Comparison of ENCODE assay signal across 1 cellular context in genomic region chr6:166786704-166787293, GRCh38.
TF ChIP-seq lines count a peak whose summit lies in the region.

No MANE protein-coding gene starts in this region.

TF ChIP-seq in HepG2, 621 proteins besides CTCF, POLR2A, EP300 and RAD21 (continued from another document and continues in another):
- TF ChIP-seq, protein P1, sequence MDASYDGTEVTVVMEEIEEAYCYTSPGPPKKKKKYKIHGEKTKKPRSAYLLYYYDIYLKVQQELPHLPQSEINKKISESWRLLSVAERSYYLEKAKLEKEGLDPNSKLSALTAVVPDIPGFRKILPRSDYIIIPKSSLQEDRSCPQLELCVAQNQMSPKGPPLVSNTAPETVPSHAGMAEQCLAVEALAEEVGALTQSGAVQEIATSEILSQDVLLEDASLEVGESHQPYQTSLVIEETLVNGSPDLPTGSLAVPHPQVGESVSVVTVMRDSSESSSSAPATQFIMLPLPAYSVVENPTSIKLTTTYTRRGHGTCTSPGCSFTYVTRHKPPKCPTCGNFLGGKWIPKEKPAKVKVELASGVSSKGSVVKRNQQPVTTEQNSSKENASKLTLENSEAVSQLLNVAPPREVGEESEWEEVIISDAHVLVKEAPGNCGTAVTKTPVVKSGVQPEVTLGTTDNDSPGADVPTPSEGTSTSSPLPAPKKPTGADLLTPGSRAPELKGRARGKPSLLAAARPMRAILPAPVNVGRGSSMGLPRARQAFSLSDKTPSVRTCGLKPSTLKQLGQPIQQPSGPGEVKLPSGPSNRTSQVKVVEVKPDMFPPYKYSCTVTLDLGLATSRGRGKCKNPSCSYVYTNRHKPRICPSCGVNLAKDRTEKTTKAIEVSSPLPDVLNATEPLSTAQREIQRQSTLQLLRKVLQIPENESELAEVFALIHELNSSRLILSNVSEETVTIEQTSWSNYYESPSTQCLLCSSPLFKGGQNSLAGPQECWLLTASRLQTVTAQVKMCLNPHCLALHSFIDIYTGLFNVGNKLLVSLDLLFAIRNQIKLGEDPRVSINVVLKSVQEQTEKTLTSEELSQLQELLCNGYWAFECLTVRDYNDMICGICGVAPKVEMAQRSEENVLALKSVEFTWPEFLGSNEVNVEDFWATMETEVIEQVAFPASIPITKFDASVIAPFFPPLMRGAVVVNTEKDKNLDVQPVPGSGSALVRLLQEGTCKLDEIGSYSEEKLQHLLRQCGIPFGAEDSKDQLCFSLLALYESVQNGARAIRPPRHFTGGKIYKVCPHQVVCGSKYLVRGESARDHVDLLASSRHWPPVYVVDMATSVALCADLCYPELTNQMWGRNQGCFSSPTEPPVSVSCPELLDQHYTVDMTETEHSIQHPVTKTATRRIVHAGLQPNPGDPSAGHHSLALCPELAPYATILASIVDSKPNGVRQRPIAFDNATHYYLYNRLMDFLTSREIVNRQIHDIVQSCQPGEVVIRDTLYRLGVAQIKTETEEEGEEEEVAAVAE (CRISPR knock-in tag; IDR thresholded peaks at IDR 0.05; ENCODE audit: borderline replicate concordance): no peak
- TF ChIP-seq, protein P2, sequence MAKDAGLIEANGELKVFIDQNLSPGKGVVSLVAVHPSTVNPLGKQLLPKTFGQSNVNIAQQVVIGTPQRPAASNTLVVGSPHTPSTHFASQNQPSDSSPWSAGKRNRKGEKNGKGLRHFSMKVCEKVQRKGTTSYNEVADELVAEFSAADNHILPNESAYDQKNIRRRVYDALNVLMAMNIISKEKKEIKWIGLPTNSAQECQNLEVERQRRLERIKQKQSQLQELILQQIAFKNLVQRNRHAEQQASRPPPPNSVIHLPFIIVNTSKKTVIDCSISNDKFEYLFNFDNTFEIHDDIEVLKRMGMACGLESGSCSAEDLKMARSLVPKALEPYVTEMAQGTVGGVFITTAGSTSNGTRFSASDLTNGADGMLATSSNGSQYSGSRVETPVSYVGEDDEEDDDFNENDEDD (CRISPR knock-in tag; IDR thresholded peaks at IDR 0.05; ENCODE audit: borderline replicate concordance): no peak
- TF ChIP-seq SATB2 (CRISPR knock-in tag; IDR thresholded peaks at IDR 0.05): no peak
- peak; percentile 86 for TF ChIP-seq STAG1 (CRISPR knock-in tag; IDR thresholded peaks at IDR 0.05)
- TF ChIP-seq TMF1 (CRISPR knock-in tag; IDR thresholded peaks at IDR 0.05; ENCODE audit: low read depth): no peak
- peak; percentile 76; the same call in 1 of the 2 replicates for TF ChIP-seq EHMT2 (IDR thresholded peaks at IDR 0.05; ENCODE audit: borderline replicate concordance, low read depth, low read length)
- TF ChIP-seq ZNF629 (CRISPR knock-in tag; conservative IDR thresholded peaks at IDR 0.05): no peak
- no peak for TF ChIP-seq ELF1 (CRISPR knock-in tag; IDR thresholded peaks at IDR 0.05)
- no peak for TF ChIP-seq TRIM24 (CRISPR knock-in tag; IDR thresholded peaks at IDR 0.05)
- TF ChIP-seq ZNF317 (CRISPR knock-in tag; IDR thresholded peaks at IDR 0.05): no peak
- TF ChIP-seq NFYB (CRISPR knock-in tag; IDR thresholded peaks at IDR 0.05): no peak
- TF ChIP-seq ZNF703 (CRISPR knock-in tag; IDR thresholded peaks at IDR 0.05; ENCODE audit: borderline replicate concordance): no peak
- TF ChIP-seq THYN1 (CRISPR knock-in tag; IDR thresholded peaks at IDR 0.05; ENCODE audit: borderline replicate concordance, low read depth): no peak
- no peak for TF ChIP-seq NCOA1 (CRISPR knock-in tag; IDR thresholded peaks at IDR 0.05)
- TF ChIP-seq ZNF512 (CRISPR knock-in tag; IDR thresholded peaks at IDR 0.05): no peak
- TF ChIP-seq THAP7 (CRISPR knock-in tag; IDR thresholded peaks at IDR 0.05): no peak
- TF ChIP-seq IRF2 (CRISPR knock-in tag; IDR thresholded peaks at IDR 0.05): no peak
- no peak for TF ChIP-seq SP140L (CRISPR knock-in tag; IDR thresholded peaks at IDR 0.05; ENCODE audit: borderline replicate concordance)
- no peak for TF ChIP-seq LRRFIP1 (CRISPR knock-in tag; conservative IDR thresholded peaks at IDR 0.05)
- no peak for TF ChIP-seq AHDC1 (CRISPR knock-in tag; IDR thresholded peaks at IDR 0.05; ENCODE audit: borderline replicate concordance)
- no peak for TF ChIP-seq ZNF235 (CRISPR knock-in tag; IDR thresholded peaks at IDR 0.05; ENCODE audit: borderline replicate concordance)
- no peak for TF ChIP-seq PRPF4 (IDR thresholded peaks at IDR 0.05; ENCODE audit: low read depth, low read length, poor library complexity, severe bottlenecking)
- no peak for TF ChIP-seq BRD4 (CRISPR knock-in tag; IDR thresholded peaks at IDR 0.05)
- TF ChIP-seq TSC22D2 (CRISPR knock-in tag; IDR thresholded peaks at IDR 0.05; ENCODE audit: borderline replicate concordance): no peak
- TF ChIP-seq ZNF513 (CRISPR knock-in tag; conservative IDR thresholded peaks at IDR 0.05): no peak
- no peak for TF ChIP-seq ARID2 (CRISPR knock-in tag; IDR thresholded peaks at IDR 0.05; ENCODE audit: borderline replicate concordance)
- TF ChIP-seq ZNF124 (CRISPR knock-in tag; IDR thresholded peaks at IDR 0.05): no peak
- no peak for TF ChIP-seq ZBTB46 (CRISPR knock-in tag; IDR thresholded peaks at IDR 0.05; ENCODE audit: borderline replicate concordance)
- TF ChIP-seq ZNF749 (CRISPR knock-in tag; IDR thresholded peaks at IDR 0.05; ENCODE audit: borderline replicate concordance): no peak
- TF ChIP-seq ZNF777 (CRISPR knock-in tag; IDR thresholded peaks at IDR 0.05): no peak
- 0 out of 2 replicates have a peak, but pooled peaks have one; percentile 42 for TF ChIP-seq HOMEZ (CRISPR knock-in tag; IDR thresholded peaks at IDR 0.05; ENCODE audit: low read depth)
